Comparison of ENCODE assay signal across 8 cellular contexts in the genomic region with DNA sequence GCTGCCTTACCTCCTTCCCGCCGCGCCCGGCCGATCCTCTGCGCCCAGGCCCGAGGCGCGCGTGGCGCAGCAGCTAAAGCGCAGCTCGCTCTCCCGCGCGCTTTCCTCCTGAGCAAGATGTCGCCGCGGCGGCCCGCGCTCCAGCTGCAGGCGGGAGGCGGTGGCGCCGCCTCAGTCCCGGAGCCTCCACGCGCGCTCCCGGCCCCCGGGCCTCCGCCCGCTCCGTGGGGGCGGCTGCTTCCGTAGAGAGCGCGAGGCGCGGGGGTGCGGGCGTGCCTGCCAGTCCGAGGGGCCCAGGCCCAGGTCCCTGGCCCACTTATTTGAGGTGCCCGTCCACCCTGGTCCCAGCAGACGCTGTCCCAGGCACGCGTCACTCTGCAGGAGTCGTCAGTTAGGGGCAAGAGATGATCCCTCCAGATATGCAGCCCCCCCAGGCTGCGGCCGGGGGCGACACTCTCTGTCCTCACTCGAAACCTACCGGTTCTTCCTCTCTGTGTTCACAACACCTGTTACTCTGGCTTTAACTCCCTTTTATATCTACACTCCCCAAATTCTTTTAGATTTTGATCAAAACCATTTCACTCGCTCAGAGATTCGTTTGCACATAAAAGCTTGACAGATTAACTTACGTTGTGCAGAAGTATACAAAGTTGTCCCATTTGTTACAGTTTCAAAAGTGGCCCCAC. TPM values are rescaled to one million over a fixed set of nuclear protein-coding genes. Genes with fewer than 3 reads are reported as not detected.
DNase-seq lines count a peak whose midpoint lies in the region; ATAC-seq and TF ChIP-seq lines count a peak whose summit lies in the region.

Gene CCSAP, minus strand, starts transcription at position 146 of the 686 bp plus-strand sequence. CDS start 582 bp downstream, outside the sequence.

- H3K4me1 ChIP-seq in GM23338 (ENCODE audit: insufficient read depth) (peaks cover 19% of the 10 kb centered on the region), Karpas-422 (ENCODE audit: low read length) (peaks cover 24% of the 10 kb centered on the region)

- H3K36me3 Mint-ChIP-seq in GM23338 (ENCODE audit: low read depth): peaks cover 3% of the 10 kb centered on the region; the same call in 1 of the 3 replicates

- peak within 1 kb of the TSS; percentile 60 for H3K9ac ChIP-seq in Karpas-422 (ENCODE audit: low read length)

- H3K4me3 Mint-ChIP-seq in GM23338: peak within 1 kb of the TSS; percentile 91

- H3K9me3 Mint-ChIP-seq in GM23338: peaks cover 7% of the 10 kb centered on the region

- H3K9me2 ChIP-seq in GM23338 (ENCODE audit: insufficient read depth) (0 out of 2 replicates have a peak, but pooled peaks cover 3% of the 10 kb centered on the region), Karpas-422 (replicated peaks; ENCODE audit: insufficient read depth, low read length) (no peaks in the 10 kb centered on the region)

- no peak for TF ChIP-seq CTCF in GM12864 (IDR thresholded peaks at IDR 0.05; ENCODE audit: low read depth, low read length, missing control alignments)
- no peak for TF ChIP-seq CTCF in GM23338 (conservative IDR thresholded peaks at IDR 0.05; ENCODE audit: low read depth in 2 of 2)
- no peak for TF ChIP-seq CTCF in WI38 (IDR thresholded peaks at IDR 0.05; ENCODE audit: low read depth, low read length)
- no peak for TF ChIP-seq CTCF in kidney epithelial cell (IDR thresholded peaks at IDR 0.05; ENCODE audit: insufficient read depth, low read length, poor library complexity, severe bottlenecking)

- H3K36me3 ChIP-seq in GM23338 (ENCODE audit: insufficient read depth): no peaks in the 10 kb centered on the region; the same call in 1 of the 2 replicates
- H3K36me3 ChIP-seq in Karpas-422 (ENCODE audit: insufficient read depth, low read length): no peaks in the 10 kb centered on the region
- H3K36me3 ChIP-seq in kidney epithelial cell (ENCODE audit: control insufficient read depth, insufficient read depth, low read length): no peaks in the 10 kb centered on the region

- H3K27me3 ChIP-seq in GM23338 (ENCODE audit: insufficient read depth) (peaks cover 43% of the 10 kb centered on the region), Karpas-422 (ENCODE audit: low read length) (peaks cover 6% of the 10 kb centered on the region; the same call in 1 of the 2 replicates), kidney epithelial cell (ENCODE audit: control insufficient read depth, insufficient read depth, low read length) (no peaks in the 10 kb centered on the region)

- H3K79me2 ChIP-seq in GM23338 (replicated peaks; ENCODE audit: insufficient read depth) (peaks cover 31% of the 10 kb centered on the region), Karpas-422 (ENCODE audit: low read length) (no peaks in the 10 kb centered on the region)

- H3K4me2 ChIP-seq in GM23338: peak within 1 kb of the TSS; percentile 98
- H3K4me2 ChIP-seq in Karpas-422 (ENCODE audit: low read depth, low read length, poor library complexity, severe bottlenecking): peak within 1 kb of the TSS; percentile 87

- H4K20me1 ChIP-seq in GM23338 (replicated peaks; ENCODE audit: insufficient read depth) (no peaks in the 10 kb centered on the region; the same call in 1 of the 2 replicates), Karpas-422 (ENCODE audit: insufficient read depth, low read depth, low read length) (no peaks in the 10 kb centered on the region)

- DNase-seq in GM12864 (ENCODE audit: low read depth): no peak
- peak; percentile 52 for DNase-seq in GM23338 (ENCODE audit: low spot score)
- peak; percentile 49 for DNase-seq in Karpas-422
- peak; percentile 47 for DNase-seq in cerebellar cortex (ENCODE audit: low spot score)
- no peak for DNase-seq in kidney epithelial cell (ENCODE audit: low read depth)
- peak; percentile 32 to 37 for DNase-seq in stimulated activated CD4-positive, alpha-beta T cell treated with anti-CD3 and anti-CD28 coated beads, Interleukin-1b, Interleukin-23, amount 100 ng/mL, for 4 hours (ENCODE audit: low read depth in 2 of 2)
- DNase-seq in NCI-H128 (lab: John Stamatoyannopoulos, UW; ENCODE audit: unreplicated experiment): no peak

- ATAC-seq in GM23338: peak; percentile 43

- H2AFZ ChIP-seq in GM23338: peak within 1 kb of the TSS; percentile 94
- H2AFZ ChIP-seq in Karpas-422 (ENCODE audit: low read length): peak within 1 kb of the TSS; percentile 81

- peaks cover 27% of the 10 kb centered on the region for H3K27me3 Mint-ChIP-seq in GM23338 (ENCODE audit: insufficient read depth, low read depth, poor library complexity)

- no peak within 1 kb of the TSS for H3K27ac Mint-ChIP-seq in GM23338

- H3K9me3 ChIP-seq in Karpas-422 (ENCODE audit: low read length): no peaks in the 10 kb centered on the region

- H3K4me3 ChIP-seq in GM12864 (ENCODE audit: low read depth, low read length): peak within 1 kb of the TSS; percentile 81
- peak within 1 kb of the TSS; percentile 93 for H3K4me3 ChIP-seq in GM23338
- peak within 1 kb of the TSS; percentile 69 for H3K4me3 ChIP-seq in Karpas-422 (ENCODE audit: low read length)
- H3K4me3 ChIP-seq in WI38 (ENCODE audit: low read depth, low read length): peak within 1 kb of the TSS; percentile 77
- H3K4me3 ChIP-seq in kidney epithelial cell (ENCODE audit: low read depth, low read length): peak within 1 kb of the TSS; percentile 58

- H3K27ac ChIP-seq in GM23338 (ENCODE audit: low read depth) (no peak within 1 kb of the TSS), Karpas-422 (ENCODE audit: low read length) (no peak within 1 kb of the TSS)

- H3K4me1 Mint-ChIP-seq in GM23338: peaks cover 19% of the 10 kb centered on the region

- H3F3A ChIP-seq in GM23338 (replicated peaks; ENCODE audit: low read depth): 0 out of 2 replicates have a peak, but pooled peaks cover 7% of the 10 kb centered on the region

TF ChIP-seq in GM23338, 12 proteins besides CTCF, POLR2A, EP300 and RAD21 (continues in another document):
- TF ChIP-seq, protein P1, sequence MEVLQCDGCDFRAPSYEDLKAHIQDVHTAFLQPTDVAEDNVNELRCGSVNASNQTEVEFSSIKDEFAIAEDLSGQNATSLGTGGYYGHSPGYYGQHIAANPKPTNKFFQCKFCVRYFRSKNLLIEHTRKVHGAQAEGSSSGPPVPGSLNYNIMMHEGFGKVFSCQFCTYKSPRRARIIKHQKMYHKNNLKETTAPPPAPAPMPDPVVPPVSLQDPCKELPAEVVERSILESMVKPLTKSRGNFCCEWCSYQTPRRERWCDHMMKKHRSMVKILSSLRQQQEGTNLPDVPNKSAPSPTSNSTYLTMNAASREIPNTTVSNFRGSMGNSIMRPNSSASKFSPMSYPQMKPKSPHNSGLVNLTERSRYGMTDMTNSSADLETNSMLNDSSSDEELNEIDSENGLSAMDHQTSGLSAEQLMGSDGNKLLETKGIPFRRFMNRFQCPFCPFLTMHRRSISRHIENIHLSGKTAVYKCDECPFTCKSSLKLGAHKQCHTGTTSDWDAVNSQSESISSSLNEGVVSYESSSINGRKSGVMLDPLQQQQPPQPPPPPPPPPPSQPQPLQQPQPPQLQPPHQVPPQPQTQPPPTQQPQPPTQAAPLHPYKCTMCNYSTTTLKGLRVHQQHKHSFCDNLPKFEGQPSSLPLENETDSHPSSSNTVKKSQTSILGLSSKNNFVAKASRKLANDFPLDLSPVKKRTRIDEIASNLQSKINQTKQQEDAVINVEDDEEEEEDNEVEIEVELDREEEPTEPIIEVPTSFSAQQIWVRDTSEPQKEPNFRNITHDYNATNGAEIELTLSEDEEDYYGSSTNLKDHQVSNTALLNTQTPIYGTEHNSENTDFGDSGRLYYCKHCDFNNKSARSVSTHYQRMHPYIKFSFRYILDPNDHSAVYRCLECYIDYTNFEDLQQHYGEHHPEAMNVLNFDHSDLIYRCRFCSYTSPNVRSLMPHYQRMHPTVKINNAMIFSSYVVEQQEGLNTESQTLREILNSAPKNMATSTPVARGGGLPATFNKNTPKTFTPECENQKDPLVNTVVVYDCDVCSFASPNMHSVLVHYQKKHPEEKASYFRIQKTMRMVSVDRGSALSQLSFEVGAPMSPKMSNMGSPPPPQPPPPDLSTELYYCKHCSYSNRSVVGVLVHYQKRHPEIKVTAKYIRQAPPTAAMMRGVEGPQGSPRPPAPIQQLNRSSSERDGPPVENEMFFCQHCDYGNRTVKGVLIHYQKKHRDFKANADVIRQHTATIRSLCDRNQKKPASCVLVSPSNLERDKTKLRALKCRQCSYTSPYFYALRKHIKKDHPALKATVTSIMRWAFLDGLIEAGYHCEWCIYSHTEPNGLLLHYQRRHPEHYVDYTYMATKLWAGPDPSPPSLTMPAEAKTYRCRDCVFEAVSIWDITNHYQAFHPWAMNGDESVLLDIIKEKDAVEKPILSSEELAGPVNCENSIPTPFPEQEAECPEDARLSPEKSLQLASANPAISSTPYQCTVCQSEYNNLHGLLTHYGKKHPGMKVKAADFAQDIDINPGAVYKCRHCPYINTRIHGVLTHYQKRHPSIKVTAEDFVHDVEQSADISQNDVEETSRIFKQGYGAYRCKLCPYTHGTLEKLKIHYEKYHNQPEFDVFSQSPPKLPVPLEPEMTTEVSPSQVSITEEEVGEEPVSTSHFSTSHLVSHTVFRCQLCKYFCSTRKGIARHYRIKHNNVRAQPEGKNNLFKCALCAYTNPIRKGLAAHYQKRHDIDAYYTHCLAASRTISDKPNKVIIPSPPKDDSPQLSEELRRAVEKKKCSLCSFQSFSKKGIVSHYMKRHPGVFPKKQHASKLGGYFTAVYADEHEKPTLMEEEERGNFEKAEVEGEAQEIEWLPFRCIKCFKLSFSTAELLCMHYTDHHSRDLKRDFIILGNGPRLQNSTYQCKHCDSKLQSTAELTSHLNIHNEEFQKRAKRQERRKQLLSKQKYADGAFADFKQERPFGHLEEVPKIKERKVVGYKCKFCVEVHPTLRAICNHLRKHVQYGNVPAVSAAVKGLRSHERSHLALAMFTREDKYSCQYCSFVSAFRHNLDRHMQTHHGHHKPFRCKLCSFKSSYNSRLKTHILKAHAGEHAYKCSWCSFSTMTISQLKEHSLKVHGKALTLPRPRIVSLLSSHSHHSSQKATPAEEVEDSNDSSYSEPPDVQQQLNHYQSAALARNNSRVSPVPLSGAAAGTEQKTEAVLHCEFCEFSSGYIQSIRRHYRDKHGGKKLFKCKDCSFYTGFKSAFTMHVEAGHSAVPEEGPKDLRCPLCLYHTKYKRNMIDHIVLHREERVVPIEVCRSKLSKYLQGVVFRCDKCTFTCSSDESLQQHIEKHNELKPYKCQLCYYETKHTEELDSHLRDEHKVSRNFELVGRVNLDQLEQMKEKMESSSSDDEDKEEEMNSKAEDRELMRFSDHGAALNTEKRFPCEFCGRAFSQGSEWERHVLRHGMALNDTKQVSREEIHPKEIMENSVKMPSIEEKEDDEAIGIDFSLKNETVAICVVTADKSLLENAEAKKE (CRISPR knock-in tag; IDR thresholded peaks at IDR 0.05): no peak
- TF ChIP-seq POLR2AphosphoS5 (IDR thresholded peaks at IDR 0.05; ENCODE audit: low read depth): no peak
- TF ChIP-seq ZNF114 (CRISPR knock-in tag; IDR thresholded peaks at IDR 0.05): no peak
- no peak for TF ChIP-seq NANOG (IDR thresholded peaks at IDR 0.05; ENCODE audit: borderline replicate concordance)

RNA-seq across cellular contexts. Expression of gene CCSAP, which starts in this region (rescaled TPM):
- total RNA-seq in GM23338 (2014; rRNA removed; shearing (Covaris generic)): 13.3 and 13.4 TPM in 2 replicates
- polyA plus RNA-seq in GM23338 (2016; fragmentation: Nextera tagmentation; extraction: Ambion mirVana): 3.9 and 4.2 TPM in 2 replicates
- 0.40 and 1.8 TPM in 2 replicates for total RNA-seq in Karpas-422 (2014; rRNA removed; shearing (Covaris generic); ENCODE audit: low replicate concordance)
- total RNA-seq in kidney epithelial cell: 2.9 and 3.0 TPM in 2 replicates

Comparison
In these comparisons a context has a peak if more than half of its experiments do, and no peak if none do; other contexts are left out.
1. DNase-seq: peak in GM23338 (single experiment), Karpas-422 (single experiment), cerebellar cortex (single experiment) and stimulated activated CD4-positive, alpha-beta T cell treated with anti-CD3 and anti-CD28 coated beads, Interleukin-1b, Interleukin-23, amount 100 ng/mL, for 4 hours (2 of 2); none in GM12864 (single experiment), kidney epithelial cell (single experiment) and NCI-H128 (single experiment).
2. Peak in every context shown above with its lines, with median percentiles within 50 percentile points of each other: H3K4me3 ChIP-seq.